ENCODE assay signal across 8 cellular contexts in genomic region chr15:64460206-64460736, GRCh38. TPM values are rescaled to one million over a fixed set of nuclear protein-coding genes. Genes with fewer than 3 reads are reported as not detected.
DNase-seq lines count a peak whose midpoint lies in the region; ATAC-seq and TF ChIP-seq lines count a peak whose summit lies in the region.

Gene ZNF609, plus strand, starts transcription at chr15:64460578. Its CDS starts 38,842 bp downstream, at chr15:64499420.

- H3K9me1 ChIP-seq in IMR-90 (ENCODE audit: insufficient read depth, low read length), result peaks cover 6% of the 10 kb centered on the region; the same call in 1 of the 2 replicates

- peak; percentile 40; the same call in 1 of the 2 replicates for TF ChIP-seq RAD21 in IMR-90 (IDR thresholded peaks at IDR 0.05; ENCODE audit: low read length)

- ATAC-seq in GM19397 (IDR thresholded peaks at IDR 0.05; ENCODE audit: unreplicated experiment) (peak; percentile 59), IMR-90 (ENCODE audit: low read depth) (peak; percentile 86), esophagus mucosa (peak; percentile 89)

- 1% methylated on average over 16 of the region's 45 CpGs; no CpG with 5 or more reads in 1 of the 2 experiments for WGBS in IMR-90 (ENCODE audit: extremely low coverage in 2 of 2, insufficient read length in 1 of 2), 2 experiments

- peak within 1 kb of the TSS; percentile 87 for H3K14ac ChIP-seq in IMR-90 (replicated peaks; ENCODE audit: low read depth, low read length)

- H3K4ac ChIP-seq in IMR-90 (ENCODE audit: low read depth, low read length), result peak within 1 kb of the TSS; percentile 80

- peak within 1 kb of the TSS; percentile 61 for H2AK5ac ChIP-seq in IMR-90 (ENCODE audit: low read depth, low read length)

- H2BK120ac ChIP-seq in IMR-90 (ENCODE audit: low read depth, low read length), result peak within 1 kb of the TSS; percentile 50; the same call in 1 of the 2 replicates

- no TSS peak for BruUV-seq in IMR-90 (replicated peaks; lab: Mats Ljungman, UMichigan)

- H2AFZ ChIP-seq in IMR-90 (replicated peaks; ENCODE audit: low read length, poor library complexity), result peak within 1 kb of the TSS; percentile 88

- H4K91ac ChIP-seq in IMR-90 (ENCODE audit: insufficient read depth, low read depth, low read length), result peak within 1 kb of the TSS; percentile 56

- peak within 1 kb of the TSS; percentile 41 to 87 (median 80); a peak in 21 of 22 replicates for H3K27ac ChIP-seq in BLaER1 treated with 17β-estradiol and CSF1 and Interleukin-3, amounts not matched to agents 10 nM and 100 nM
- H3K27ac ChIP-seq in IMR-90 (ENCODE audit: insufficient read depth, low read length), result peak within 1 kb of the TSS; percentile 81

- peak within 1 kb of the TSS; percentile 32 for H4K5ac ChIP-seq in IMR-90 (ENCODE audit: low read depth, low read length)

- in situ Hi-C loops in IMR-90 (cut with MboI; ENCODE audit: low sequenced_read_pairs), result no loop called here

- H4K8ac ChIP-seq in IMR-90 (ENCODE audit: low read depth in 2 of 2, low read length in 2 of 2), result peak within 1 kb of the TSS; percentile 16 to 65; a peak in 2 of 4 replicates

- no peaks in the 10 kb centered on the region for H3K27me3 ChIP-seq in BLaER1 treated with 17β-estradiol and CSF1 and Interleukin-3, amounts not matched to agents 10 nM and 100 nM
- H3K27me3 ChIP-seq in IMR-90 (ENCODE audit: control insufficient read depth, insufficient read depth, low read length) (no peaks in the 10 kb centered on the region), mucosa of stomach (ENCODE audit: control insufficient read depth, insufficient read depth, low read length) (no peaks in the 10 kb centered on the region)

- no peaks in the 10 kb centered on the region for H3K9me3 ChIP-seq in BLaER1 treated with 17β-estradiol and CSF1 and Interleukin-3, amounts not matched to agents 10 nM and 100 nM (replicated peaks in 1 of 11)
- H3K9me3 ChIP-seq in IMR-90 (ENCODE audit: control insufficient read depth, insufficient read depth, low read length) (no peaks in the 10 kb centered on the region), mucosa of stomach (ENCODE audit: control insufficient read depth, low read length) (no peaks in the 10 kb centered on the region)

- peak within 1 kb of the TSS; percentile 79 for H2BK5ac ChIP-seq in IMR-90 (ENCODE audit: low read depth, low read length, poor library complexity, severe bottlenecking)

- peak within 1 kb of the TSS; percentile 77 for H2AK9ac ChIP-seq in IMR-90 (replicated peaks; ENCODE audit: low read depth, low read length, poor library complexity)

- peak within 1 kb of the TSS; percentile 71; the same call in 1 of the 3 replicates for H2BK15ac ChIP-seq in IMR-90 (ENCODE audit: low read depth, low read length)

- peak within 1 kb of the TSS; percentile 84 to 100 (median 94) for H3K4me2 ChIP-seq in BLaER1 treated with 17β-estradiol and CSF1 and Interleukin-3, amounts not matched to agents 10 nM and 100 nM
- peak within 1 kb of the TSS; percentile 96 for H3K4me2 ChIP-seq in IMR-90 (ENCODE audit: low read depth, low read length)

- peak within 1 kb of the TSS; percentile 85 for H3K23ac ChIP-seq in IMR-90 (ENCODE audit: low read depth, low read length)

- H3K18ac ChIP-seq in IMR-90 (ENCODE audit: low read depth, low read length), result peak within 1 kb of the TSS; percentile 66

- intact Hi-C loops in IMR-90 (cut with micrococcal nuclease), result loop anchor here (5.0 kb wide), 1 partner anchor 47 kb away; no protein-coding TSS in a partner anchor

- H3K36me3 ChIP-seq in BLaER1 treated with 17β-estradiol and CSF1 and Interleukin-3, amounts not matched to agents 10 nM and 100 nM, result peaks cover 0 to 23% (median 5%) of the 10 kb centered on the region in 11 experiments; a peak in 13 of 22 replicates
- H3K36me3 ChIP-seq in IMR-90 (ENCODE audit: control insufficient read depth, insufficient read depth, low read length), result 0 out of 2 replicates have a peak, but pooled peaks cover under 1% of the 10 kb centered on the region
- no peaks in the 10 kb centered on the region for H3K36me3 ChIP-seq in mucosa of stomach (ENCODE audit: control insufficient read depth, insufficient read depth, low read length)

- peak within 1 kb of the TSS; percentile 60 to 76 (median 65) for H3K4me3 ChIP-seq in BLaER1 treated with 17β-estradiol and CSF1 and Interleukin-3, amounts not matched to agents 10 nM and 100 nM
- H3K4me3 ChIP-seq in IMR-90 (ENCODE audit: insufficient read depth, low read depth, low read length), result peak within 1 kb of the TSS; percentile 70
- no peak within 1 kb of the TSS for H3K4me3 ChIP-seq in mucosa of stomach (ENCODE audit: low read length)

- peak within 1 kb of the TSS; percentile 72 to 85 (median 80) for H3K9ac ChIP-seq in BLaER1 treated with 17β-estradiol and CSF1 and Interleukin-3, amounts not matched to agents 10 nM and 100 nM
- H3K9ac ChIP-seq in IMR-90 (ENCODE audit: low read depth, low read length) (peak within 1 kb of the TSS; percentile 84), mucosa of stomach (ENCODE audit: low read length) (peak within 1 kb of the TSS; percentile 54)

- DNase-seq in IMR-90, result peak; percentile 94
- DNase-seq in activated T-cell treated with anti-CD3 and anti-CD28 coated beads, Interleukin-2, amount 50 U/mL, for 48 hours, result peak; percentile 98 to 100
- peak; percentile 64 to 76 for DNase-seq in stimulated activated CD8-positive, alpha-beta memory T cell treated with anti-CD3 and anti-CD28 coated beads, Interleukin-4, amount 100 ng/mL, for 4 hours (ENCODE audit: low read depth in 2 of 2, low spot score in 1 of 2)

- H2BK20ac ChIP-seq in IMR-90 (ENCODE audit: low read depth, low read length), result no peak within 1 kb of the TSS

- peaks cover 20 to 42% of the 10 kb centered on the region in 2 experiments; a peak in 3 of 4 replicates for H3K79me1 ChIP-seq in IMR-90 (ENCODE audit: low read depth in 1 of 2, low read length in 2 of 2)

- POLR2A ChIA-PET in IMR-90 (lab: Charles Lee; ENCODE audit: unreplicated experiment), result interaction anchor here (0.6 kb wide), 1 partner anchor 41 kb away, joined by 18 read pairs; no protein-coding TSS in a partner anchor

- dilution Hi-C loops in IMR-90 (cut with HindIII; ENCODE audit: low sequenced_read_pairs, unreplicated experiment), result no loop called here

- CTCF ChIA-PET in IMR-90 (lab: Yijun Ruan, JAX), result no interaction called here

- TF ChIP-seq CTCF in IMR-90 (conservative IDR thresholded peaks at IDR 0.05; ENCODE audit: low read depth, low read length), result no peak

- peak; percentile 34; the same call in 1 of the 2 replicates for TF ChIP-seq POLR2A in IMR-90 (IDR thresholded peaks at IDR 0.05; ENCODE audit: low read depth, low read length)

- H3K56ac ChIP-seq in IMR-90 (ENCODE audit: extremely low read depth, insufficient read depth, low read length), result peak within 1 kb of the TSS; percentile 62; the same call in 1 of the 2 replicates

- peaks cover 24 to 49% (median 37%) of the 10 kb centered on the region in 11 experiments; a peak in 19 of 22 replicates for H4K20me1 ChIP-seq in BLaER1 treated with 17β-estradiol and CSF1 and Interleukin-3, amounts not matched to agents 10 nM and 100 nM
- peaks cover 38% of the 10 kb centered on the region for H4K20me1 ChIP-seq in IMR-90 (ENCODE audit: insufficient read depth, low read length)

- peaks cover 66 to 87% (median 73%) of the 10 kb centered on the region in 10 experiments for H3K4me1 ChIP-seq in BLaER1 treated with 17β-estradiol and CSF1 and Interleukin-3, amounts not matched to agents 10 nM and 100 nM
- peaks cover 14% of the 10 kb centered on the region for H3K4me1 ChIP-seq in IMR-90 (ENCODE audit: control insufficient read depth, insufficient read depth, low read length)
- peaks cover 32% of the 10 kb centered on the region for H3K4me1 ChIP-seq in mucosa of stomach (ENCODE audit: control insufficient read depth, insufficient read depth, low read length)

TF ChIP-seq in IMR-90, 13 proteins besides CTCF, POLR2A, EP300 and RAD21 (continues in another document):
- no peak; the same call in 1 of the 2 replicates for TF ChIP-seq RFX5 (IDR thresholded peaks at IDR 0.05; ENCODE audit: low read depth, low read length)
- TF ChIP-seq MAZ (IDR thresholded peaks at IDR 0.05; ENCODE audit: borderline replicate concordance, low read depth, low read length), result peak; percentile 74
- TF ChIP-seq SMC3 (IDR thresholded peaks at IDR 0.05; ENCODE audit: low read depth, low read length), result peak; percentile 42
- peak; percentile 83; the same call in 1 of the 2 replicates for TF ChIP-seq CHD1 (IDR thresholded peaks at IDR 0.05; ENCODE audit: low read depth, low read length)
- no peak for TF ChIP-seq CEBPB (IDR thresholded peaks at IDR 0.05; ENCODE audit: low read depth, low read length)
- TF ChIP-seq USF2 (IDR thresholded peaks at IDR 0.05; ENCODE audit: low read depth, low read length), result no peak
- TF ChIP-seq MAFK (IDR thresholded peaks at IDR 0.05; ENCODE audit: low read depth, low read length), result no peak

TF ChIP-seq in PFSK-1, 5 proteins besides CTCF, POLR2A, EP300 and RAD21 (continues in another document):
- peak; percentile 47 to 55; a peak in 1 of 4 replicates for TF ChIP-seq REST (IDR thresholded peaks at IDR 0.05; ENCODE audit: insufficient read depth in 1 of 2, low read depth in 2 of 2, low read length in 2 of 2)

RNA-seq across cellular contexts. Expression of gene ZNF609, which starts in this region (rescaled TPM):
- total RNA-seq in IMR-90 (2012; rRNA removed) (10.4 and 12.2 TPM in 2 replicates), esophagus mucosa (17.9 TPM)
- 12.5 and 12.6 TPM in 2 replicates for polyA plus RNA-seq in IMR-90 (2012; rRNA removed)
- polyA plus RNA-seq in IMR-90 (2012; cell fraction: cytosol; rRNA removed), result 6.4 and 6.7 TPM in 2 replicates
- polyA plus RNA-seq in IMR-90 (2012; cell fraction: nucleus; rRNA removed; ENCODE audit: low replicate concordance), result 9.3 and 18.1 TPM in 2 replicates
- 20.9 TPM for polyA plus RNA-seq in PFSK-1 (2012; ENCODE audit: insufficient read length, low read depth)
